1 cellular context compared by ENCODE assay signal in genomic region chr17:48258317-48258716, GRCh38.
TF ChIP-seq lines count a peak whose summit lies in the region.

No MANE protein-coding gene starts in this region.

TF ChIP-seq in K562, 482 proteins besides CTCF, POLR2A, EP300 and RAD21 (continued from another document):
- TF ChIP-seq ZNF407 (IDR thresholded peaks at IDR 0.05; ENCODE audit: low read depth) (no peak), RAD51 (IDR thresholded peaks at IDR 0.05; ENCODE audit: borderline replicate concordance, low read depth) (no peak), KDM1A (IDR thresholded peaks at IDR 0.05) (peak; percentile 78 to 79), ZNF184 (CRISPR knock-in tag; IDR thresholded peaks at IDR 0.05) (no peak), SRF (CRISPR knock-in tag; IDR thresholded peaks at IDR 0.05) (no peak), XRCC3 (IDR thresholded peaks at IDR 0.05) (no peak), ZNF696 (CRISPR knock-in tag; conservative IDR thresholded peaks at IDR 0.05) (no peak), PBX2 (CRISPR knock-in tag; IDR thresholded peaks at IDR 0.05; ENCODE audit: low read depth) (no peak), PBX2 (tag; conservative IDR thresholded peaks at IDR 0.05; ENCODE audit: low read depth) (peak; percentile 88), MYC (IDR thresholded peaks at IDR 0.05; ENCODE audit: low read depth, low read length) (peak; percentile 19; the same call in 1 of the 2 replicates), MYC (CRISPR knock-in tag; IDR thresholded peaks at IDR 0.05; ENCODE audit: borderline replicate concordance, low read depth) (no peak), SAFB2 (IDR thresholded peaks at IDR 0.05; ENCODE audit: borderline replicate concordance, low read depth, low read length, severe bottlenecking) (no peak), THRB (CRISPR knock-in tag; conservative IDR thresholded peaks at IDR 0.05) (no peak), CEBPZ (IDR thresholded peaks at IDR 0.05; ENCODE audit: borderline replicate concordance, low read depth, low read length) (no peak), RBM22 (IDR thresholded peaks at IDR 0.05; ENCODE audit: low read depth, low read length, poor library complexity, severe bottlenecking) (no peak), HDGF (IDR thresholded peaks at IDR 0.05) (no peak), ILK (tag; IDR thresholded peaks at IDR 0.05; ENCODE audit: borderline replicate concordance, low read depth) (no peak), MEF2A (IDR thresholded peaks at IDR 0.05; ENCODE audit: control insufficient read depth, low read depth, low read length) (no peak), CREBBP (IDR thresholded peaks at IDR 0.05; ENCODE audit: low read depth, low read length) (no peak), LEF1 (IDR thresholded peaks at IDR 0.05) (0 out of 2 replicates have a peak, but pooled peaks have one; percentile 46), ZNF511 (CRISPR knock-in tag; IDR thresholded peaks at IDR 0.05) (no peak), FIP1L1 (IDR thresholded peaks at IDR 0.05; ENCODE audit: low read depth, low read length, poor library complexity, severe bottlenecking) (no peak), USF1 (CRISPR knock-in tag; IDR thresholded peaks at IDR 0.05) (no peak), PRDM10 (IDR thresholded peaks at IDR 0.05; ENCODE audit: partially characterized antibody) (no peak), ARID1B (IDR thresholded peaks at IDR 0.05) (peak; percentile 61), TBP (optimal IDR thresholded peaks at IDR 0.05; ENCODE audit: low read depth, low read length) (no peak), NRF1 (conservative IDR thresholded peaks at IDR 0.05 in 1 of 2, IDR thresholded peaks at IDR 0.05 in 1 of 2) (no peak), ZBTB26 (CRISPR knock-in tag; IDR thresholded peaks at IDR 0.05) (no peak), GATAD2A (IDR thresholded peaks at IDR 0.05) (no peak), HOMEZ (CRISPR knock-in tag; IDR thresholded peaks at IDR 0.05) (no peak), SP1 (CRISPR knock-in tag; IDR thresholded peaks at IDR 0.05) (no peak)
